Comparison of ENCODE assay signal across 1 cellular context in the genomic region with DNA sequence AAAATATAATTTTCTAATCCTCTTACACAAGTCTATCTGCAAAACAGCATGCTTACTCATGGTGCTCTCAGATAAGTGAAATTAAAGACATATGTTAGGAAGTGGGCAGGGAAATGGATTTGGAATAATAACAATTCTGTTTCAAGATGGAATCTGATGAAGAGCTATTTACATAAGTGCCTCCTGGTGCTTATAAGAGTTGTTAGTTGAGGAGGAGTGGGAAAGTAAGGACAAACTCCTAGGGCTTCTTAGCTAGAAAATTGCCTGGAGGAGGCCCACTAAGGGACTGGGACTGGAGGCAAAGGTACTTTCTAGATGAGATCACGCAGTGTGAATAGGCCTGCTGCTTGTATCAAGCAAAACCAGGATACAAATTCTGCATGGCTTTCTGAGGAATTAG.
TF ChIP-seq lines count a peak whose summit lies in the region.

No MANE protein-coding gene starts in this region.

TF ChIP-seq in GM23338, 12 proteins besides CTCF, POLR2A, EP300 and RAD21 (continued from another document):
- TF ChIP-seq, protein P1, sequence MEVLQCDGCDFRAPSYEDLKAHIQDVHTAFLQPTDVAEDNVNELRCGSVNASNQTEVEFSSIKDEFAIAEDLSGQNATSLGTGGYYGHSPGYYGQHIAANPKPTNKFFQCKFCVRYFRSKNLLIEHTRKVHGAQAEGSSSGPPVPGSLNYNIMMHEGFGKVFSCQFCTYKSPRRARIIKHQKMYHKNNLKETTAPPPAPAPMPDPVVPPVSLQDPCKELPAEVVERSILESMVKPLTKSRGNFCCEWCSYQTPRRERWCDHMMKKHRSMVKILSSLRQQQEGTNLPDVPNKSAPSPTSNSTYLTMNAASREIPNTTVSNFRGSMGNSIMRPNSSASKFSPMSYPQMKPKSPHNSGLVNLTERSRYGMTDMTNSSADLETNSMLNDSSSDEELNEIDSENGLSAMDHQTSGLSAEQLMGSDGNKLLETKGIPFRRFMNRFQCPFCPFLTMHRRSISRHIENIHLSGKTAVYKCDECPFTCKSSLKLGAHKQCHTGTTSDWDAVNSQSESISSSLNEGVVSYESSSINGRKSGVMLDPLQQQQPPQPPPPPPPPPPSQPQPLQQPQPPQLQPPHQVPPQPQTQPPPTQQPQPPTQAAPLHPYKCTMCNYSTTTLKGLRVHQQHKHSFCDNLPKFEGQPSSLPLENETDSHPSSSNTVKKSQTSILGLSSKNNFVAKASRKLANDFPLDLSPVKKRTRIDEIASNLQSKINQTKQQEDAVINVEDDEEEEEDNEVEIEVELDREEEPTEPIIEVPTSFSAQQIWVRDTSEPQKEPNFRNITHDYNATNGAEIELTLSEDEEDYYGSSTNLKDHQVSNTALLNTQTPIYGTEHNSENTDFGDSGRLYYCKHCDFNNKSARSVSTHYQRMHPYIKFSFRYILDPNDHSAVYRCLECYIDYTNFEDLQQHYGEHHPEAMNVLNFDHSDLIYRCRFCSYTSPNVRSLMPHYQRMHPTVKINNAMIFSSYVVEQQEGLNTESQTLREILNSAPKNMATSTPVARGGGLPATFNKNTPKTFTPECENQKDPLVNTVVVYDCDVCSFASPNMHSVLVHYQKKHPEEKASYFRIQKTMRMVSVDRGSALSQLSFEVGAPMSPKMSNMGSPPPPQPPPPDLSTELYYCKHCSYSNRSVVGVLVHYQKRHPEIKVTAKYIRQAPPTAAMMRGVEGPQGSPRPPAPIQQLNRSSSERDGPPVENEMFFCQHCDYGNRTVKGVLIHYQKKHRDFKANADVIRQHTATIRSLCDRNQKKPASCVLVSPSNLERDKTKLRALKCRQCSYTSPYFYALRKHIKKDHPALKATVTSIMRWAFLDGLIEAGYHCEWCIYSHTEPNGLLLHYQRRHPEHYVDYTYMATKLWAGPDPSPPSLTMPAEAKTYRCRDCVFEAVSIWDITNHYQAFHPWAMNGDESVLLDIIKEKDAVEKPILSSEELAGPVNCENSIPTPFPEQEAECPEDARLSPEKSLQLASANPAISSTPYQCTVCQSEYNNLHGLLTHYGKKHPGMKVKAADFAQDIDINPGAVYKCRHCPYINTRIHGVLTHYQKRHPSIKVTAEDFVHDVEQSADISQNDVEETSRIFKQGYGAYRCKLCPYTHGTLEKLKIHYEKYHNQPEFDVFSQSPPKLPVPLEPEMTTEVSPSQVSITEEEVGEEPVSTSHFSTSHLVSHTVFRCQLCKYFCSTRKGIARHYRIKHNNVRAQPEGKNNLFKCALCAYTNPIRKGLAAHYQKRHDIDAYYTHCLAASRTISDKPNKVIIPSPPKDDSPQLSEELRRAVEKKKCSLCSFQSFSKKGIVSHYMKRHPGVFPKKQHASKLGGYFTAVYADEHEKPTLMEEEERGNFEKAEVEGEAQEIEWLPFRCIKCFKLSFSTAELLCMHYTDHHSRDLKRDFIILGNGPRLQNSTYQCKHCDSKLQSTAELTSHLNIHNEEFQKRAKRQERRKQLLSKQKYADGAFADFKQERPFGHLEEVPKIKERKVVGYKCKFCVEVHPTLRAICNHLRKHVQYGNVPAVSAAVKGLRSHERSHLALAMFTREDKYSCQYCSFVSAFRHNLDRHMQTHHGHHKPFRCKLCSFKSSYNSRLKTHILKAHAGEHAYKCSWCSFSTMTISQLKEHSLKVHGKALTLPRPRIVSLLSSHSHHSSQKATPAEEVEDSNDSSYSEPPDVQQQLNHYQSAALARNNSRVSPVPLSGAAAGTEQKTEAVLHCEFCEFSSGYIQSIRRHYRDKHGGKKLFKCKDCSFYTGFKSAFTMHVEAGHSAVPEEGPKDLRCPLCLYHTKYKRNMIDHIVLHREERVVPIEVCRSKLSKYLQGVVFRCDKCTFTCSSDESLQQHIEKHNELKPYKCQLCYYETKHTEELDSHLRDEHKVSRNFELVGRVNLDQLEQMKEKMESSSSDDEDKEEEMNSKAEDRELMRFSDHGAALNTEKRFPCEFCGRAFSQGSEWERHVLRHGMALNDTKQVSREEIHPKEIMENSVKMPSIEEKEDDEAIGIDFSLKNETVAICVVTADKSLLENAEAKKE (CRISPR knock-in tag; IDR thresholded peaks at IDR 0.05): no peak
- TF ChIP-seq ETS1 (IDR thresholded peaks at IDR 0.05): no peak
- no peak for TF ChIP-seq EZH2phosphoT487 (IDR thresholded peaks at IDR 0.05; ENCODE audit: unreplicated experiment)
- no peak for TF ChIP-seq ZNF331 (CRISPR knock-in tag; IDR thresholded peaks at IDR 0.05; ENCODE audit: low read depth)
- TF ChIP-seq, protein P2, sequence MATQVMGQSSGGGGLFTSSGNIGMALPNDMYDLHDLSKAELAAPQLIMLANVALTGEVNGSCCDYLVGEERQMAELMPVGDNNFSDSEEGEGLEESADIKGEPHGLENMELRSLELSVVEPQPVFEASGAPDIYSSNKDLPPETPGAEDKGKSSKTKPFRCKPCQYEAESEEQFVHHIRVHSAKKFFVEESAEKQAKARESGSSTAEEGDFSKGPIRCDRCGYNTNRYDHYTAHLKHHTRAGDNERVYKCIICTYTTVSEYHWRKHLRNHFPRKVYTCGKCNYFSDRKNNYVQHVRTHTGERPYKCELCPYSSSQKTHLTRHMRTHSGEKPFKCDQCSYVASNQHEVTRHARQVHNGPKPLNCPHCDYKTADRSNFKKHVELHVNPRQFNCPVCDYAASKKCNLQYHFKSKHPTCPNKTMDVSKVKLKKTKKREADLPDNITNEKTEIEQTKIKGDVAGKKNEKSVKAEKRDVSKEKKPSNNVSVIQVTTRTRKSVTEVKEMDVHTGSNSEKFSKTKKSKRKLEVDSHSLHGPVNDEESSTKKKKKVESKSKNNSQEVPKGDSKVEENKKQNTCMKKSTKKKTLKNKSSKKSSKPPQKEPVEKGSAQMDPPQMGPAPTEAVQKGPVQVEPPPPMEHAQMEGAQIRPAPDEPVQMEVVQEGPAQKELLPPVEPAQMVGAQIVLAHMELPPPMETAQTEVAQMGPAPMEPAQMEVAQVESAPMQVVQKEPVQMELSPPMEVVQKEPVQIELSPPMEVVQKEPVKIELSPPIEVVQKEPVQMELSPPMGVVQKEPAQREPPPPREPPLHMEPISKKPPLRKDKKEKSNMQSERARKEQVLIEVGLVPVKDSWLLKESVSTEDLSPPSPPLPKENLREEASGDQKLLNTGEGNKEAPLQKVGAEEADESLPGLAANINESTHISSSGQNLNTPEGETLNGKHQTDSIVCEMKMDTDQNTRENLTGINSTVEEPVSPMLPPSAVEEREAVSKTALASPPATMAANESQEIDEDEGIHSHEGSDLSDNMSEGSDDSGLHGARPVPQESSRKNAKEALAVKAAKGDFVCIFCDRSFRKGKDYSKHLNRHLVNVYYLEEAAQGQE (IDR thresholded peaks at IDR 0.05; ENCODE audit: unreplicated experiment): no peak
- no peak for TF ChIP-seq EZH2 (IDR thresholded peaks at IDR 0.05; ENCODE audit: low read depth, unreplicated experiment)
- TF ChIP-seq POLR2AphosphoS5 (IDR thresholded peaks at IDR 0.05; ENCODE audit: low read depth): no peak
TF ChIP-seq in GM23338: peak in this region for 0.
